Comparison of ENCODE assay signal across 13 cellular contexts in the genomic region with DNA sequence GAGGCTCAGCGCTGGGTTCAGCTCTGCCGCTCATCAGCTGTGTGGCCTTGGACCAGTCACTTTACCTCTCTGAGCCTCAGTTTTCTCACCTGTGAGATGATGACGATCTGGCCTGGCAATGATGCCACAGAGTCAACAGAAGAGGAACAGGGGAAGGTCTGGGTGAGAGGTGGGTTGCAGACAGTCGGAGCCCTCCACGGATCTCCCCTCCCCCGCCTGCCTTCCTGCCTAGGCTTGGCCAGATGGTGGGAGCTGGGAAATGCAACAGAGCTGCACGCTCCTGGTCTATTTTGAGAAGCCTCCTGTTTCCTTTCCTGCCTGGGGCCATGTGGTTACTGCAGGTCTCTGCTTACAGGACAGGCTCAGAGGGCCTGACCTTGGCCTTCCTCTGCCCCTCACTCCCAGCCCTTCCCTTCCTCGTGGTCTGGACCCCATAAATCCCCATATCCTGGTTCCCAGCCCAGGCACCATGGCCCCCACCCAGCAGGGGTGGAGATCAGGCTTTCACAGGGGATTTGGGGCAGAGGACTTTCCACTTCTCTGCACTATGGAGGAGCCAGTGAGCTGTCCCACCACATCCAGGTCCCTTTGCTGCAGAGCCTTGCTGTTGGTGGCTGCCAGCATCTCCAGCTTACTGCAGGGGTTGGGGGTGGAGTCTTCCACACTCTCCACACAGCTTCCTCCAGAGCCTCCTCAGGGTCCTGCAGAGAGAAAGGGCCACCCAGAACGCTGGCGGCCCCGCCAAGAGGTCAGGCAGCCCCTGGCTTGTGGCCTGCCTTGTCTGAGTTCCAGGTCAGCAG. TPM values are rescaled to one million over a fixed set of nuclear protein-coding genes. Genes with fewer than 3 reads are reported as not detected.
DNase-seq lines count a peak whose midpoint lies in the region; ATAC-seq, FAIRE-seq and TF ChIP-seq lines count a peak whose summit lies in the region.
"Had no signal": no experiment of that assay in that cellular context is flagged by ENCODE, and none has a peak within 500 bp of the region (broad histone marks: within the 10 kb centered on the region; RNA-seq: fewer than 3 reads in every experiment).

No MANE protein-coding gene starts in this region.

- H3K4me1 Mint-ChIP-seq in brain, result peaks cover 80% of the 10 kb centered on the region

- intact Hi-C loops in spleen (cut with DNase I; ENCODE audit: low total_unique reads), result no loop called here

- H3K36me3 ChIP-seq in Loucy (ENCODE audit: insufficient read depth, low read length) (no peaks in the 10 kb centered on the region), spleen (no peaks in the 10 kb centered on the region)

- H3K4me3 Mint-ChIP-seq in brain, result no peak overlapping the region
- H3K4me3 Mint-ChIP-seq: activated T-cell treated with anti-CD3 and anti-CD28 coated beads, Interleukin-2, amount 50 U/mL, for 72 hours; CD8-positive, alpha-beta memory T cell; effector memory CD8-positive, alpha-beta T cell had no signal

- TF ChIP-seq POLR2A in spleen (IDR thresholded peaks at IDR 0.05), result no peak

- no peaks in the 10 kb centered on the region for H3K79me2 ChIP-seq in Loucy (ENCODE audit: insufficient read depth, low read length)

- H3K27ac Mint-ChIP-seq in brain, result peak overlapping the region; percentile 4 to 84 (median 60)
- H3K27ac Mint-ChIP-seq: activated T-cell treated with anti-CD3 and anti-CD28 coated beads, Interleukin-2, amount 50 U/mL, for 72 hours; CD8-positive, alpha-beta memory T cell had no signal

- H3K9ac ChIP-seq in Loucy (ENCODE audit: low read depth, low read length, poor library complexity, severe bottlenecking), result no peak overlapping the region

- no peaks in the 10 kb centered on the region for H3K9me3 Mint-ChIP-seq in brain
- H3K9me3 Mint-ChIP-seq: activated T-cell treated with anti-CD3 and anti-CD28 coated beads, Interleukin-2, amount 50 U/mL, for 72 hours; CD8-positive, alpha-beta memory T cell; effector memory CD8-positive, alpha-beta T cell had no signal

- peaks cover 7% of the 10 kb centered on the region for H3K27me3 Mint-ChIP-seq in brain

- H2AFZ ChIP-seq in Loucy (ENCODE audit: low read length), result peak overlapping the region; percentile 42

- H3K27me3 ChIP-seq in Loucy (ENCODE audit: insufficient read depth, low read length, poor library complexity, severe bottlenecking) (no peaks in the 10 kb centered on the region), spleen (replicated peaks in 1 of 7) (peaks cover 0 to 22% (median 0%) of the 10 kb centered on the region in 7 donors)

- no peak for TF ChIP-seq CTCF in Loucy (conservative IDR thresholded peaks at IDR 0.05; ENCODE audit: low read length)
- TF ChIP-seq CTCF in brain (conservative IDR thresholded peaks at IDR 0.05), result no peak
- no peak for TF ChIP-seq CTCF in spleen (IDR thresholded peaks at IDR 0.05 in 8 of 11, conservative IDR thresholded peaks at IDR 0.05 in 3 of 11)
- no peak for TF ChIP-seq CTCF in D721Med (IDR thresholded peaks at IDR 0.05; ENCODE audit: insufficient read depth, missing control alignments)

- no peak for ATAC-seq in GM19395 (IDR thresholded peaks at IDR 0.05; ENCODE audit: unreplicated experiment)
- ATAC-seq: activated T-cell treated with anti-CD3 and anti-CD28 coated beads, Interleukin-2, amount 50 U/mL, for 72 hours; effector memory CD8-positive, alpha-beta T cell; left colon had no signal

- H3K4me3 ChIP-seq in Loucy (ENCODE audit: low read length, poor library complexity, severe bottlenecking) (no peak overlapping the region), spleen (no peak overlapping the region)

- H3F3A ChIP-seq in Loucy (ENCODE audit: low read depth), result no peaks in the 10 kb centered on the region

- H3K36me3 Mint-ChIP-seq in brain, result no peaks in the 10 kb centered on the region
- H3K36me3 Mint-ChIP-seq: CD8-positive, alpha-beta memory T cell had no signal

- FAIRE-seq in HTR-8/SVneo (lab: Jason Lieb, UNC) (no peak), D721Med (lab: Jason Lieb, UNC) (no peak)

- H4K20me1 ChIP-seq in Loucy (ENCODE audit: insufficient read depth, low read length, poor library complexity, severe bottlenecking), result no peaks in the 10 kb centered on the region

- H3K4me1 ChIP-seq in Loucy (ENCODE audit: insufficient read depth, low read length, poor library complexity, severe bottlenecking) (peaks cover 3% of the 10 kb centered on the region), spleen (peaks cover 0 to 45% (median 14%) of the 10 kb centered on the region in 6 donors)

- no peaks in the 10 kb centered on the region for H3K9me3 ChIP-seq in Loucy (ENCODE audit: insufficient read depth, low read depth, low read length)
- H3K9me3 ChIP-seq in spleen, result no peaks in the 10 kb centered on the region

- no peaks in the 10 kb centered on the region for H3K9me2 ChIP-seq in Loucy (replicated peaks; ENCODE audit: low read depth, low read length)

- 23 to 35% (median 33%) methylated on average over 8 to 11 of the region's 11 CpGs for WGBS in spleen, 5 donors

- peak overlapping the region in 6 of 8 donors; percentile 15 to 66 (median 59) for H3K27ac ChIP-seq in spleen

- H3K4me2 ChIP-seq in Loucy (ENCODE audit: low read depth, low read length, poor library complexity, severe bottlenecking), result no peak overlapping the region

- DNase-seq in iPS-NIHi7 (ENCODE audit: extremely low spot score) (peak; percentile 50), spleen (peak; percentile 60), HTR-8/SVneo (ENCODE audit: insufficient read length, low spot score) (no peak), SHP77 (lab: John Stamatoyannopoulos, UW) (no peak), D721Med (ENCODE audit: insufficient read length, low spot score) (no peak)
- DNase-seq: activated T-cell treated with anti-CD3 and anti-CD28 coated beads, Interleukin-2, amount 50 U/mL, for 72 hours; CD8-positive, alpha-beta memory T cell; effector memory CD8-positive, alpha-beta T cell had no signal

RNA-seq across cellular contexts. Expression of a gene that starts 46.9 kb away (rescaled TPM):
- polyA plus RNA-seq in brain (ENCODE audit: insufficient read depth, low read depth, low replicate concordance) (13.3 TPM), spleen (10 to 100 TPM; 13.2 to 26.7 (median 26.3) TPM)
- 100 to 1,000 TPM in 1 of 7 donors, 10 to 100 TPM in 6; 20.8 to 103 (median 68.4) TPM for total RNA-seq in spleen
- polyA plus RNA-seq: CD8-positive, alpha-beta memory T cell had no signal

RNA-seq across cellular contexts. Expression of a gene that starts 58.4 kb away (rescaled TPM):
- polyA plus RNA-seq in brain (ENCODE audit: insufficient read depth, low read depth, low replicate concordance), result not detected
- under 1 TPM in 3 of 7 donors, not detected in 4; 0.19 to 0.23 (median 0.20) TPM for total RNA-seq in spleen
- polyA plus RNA-seq in spleen, result not detected
- total RNA-seq: CD8-positive, alpha-beta memory T cell; left colon; temporal lobe had no signal
- polyA plus RNA-seq: CD8-positive, alpha-beta memory T cell had no signal

Comparison
In these comparisons a context has a peak if more than half of its experiments do, and no peak if none do; other contexts are left out.
1. DNase-seq: peak in iPS-NIHi7 (single experiment) and spleen (single experiment); none in HTR-8/SVneo (single experiment), SHP77 (0 of 2) and D721Med (single experiment).